Comparison of ENCODE assay signal across 8 cellular contexts in the genomic region with DNA sequence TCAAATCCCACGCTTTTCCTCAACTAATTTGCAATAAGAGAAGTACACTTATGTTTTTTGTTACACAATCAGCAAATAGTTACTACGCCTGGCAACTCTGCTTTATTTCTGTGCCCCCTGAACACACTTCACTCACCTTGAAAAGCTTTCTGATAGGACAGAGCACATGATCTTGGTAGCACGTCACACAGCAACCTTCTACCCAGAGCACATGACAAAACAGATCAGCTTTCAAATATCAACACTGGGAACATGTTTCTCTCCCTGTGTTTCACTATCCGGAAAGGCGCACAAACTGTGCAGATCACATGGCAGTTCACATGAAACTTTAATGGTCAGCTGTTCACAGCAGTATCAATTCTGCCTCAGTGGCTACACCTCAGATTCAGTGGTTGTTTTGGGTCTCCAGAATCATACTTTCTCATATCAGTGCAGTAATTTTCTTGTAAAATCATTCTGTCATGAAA. TPM values are rescaled to one million over a fixed set of nuclear protein-coding genes. Genes with fewer than 3 reads are reported as not detected.
A peak's percentile ranks its signal among the peaks of the same experiment; 100 is the strongest.
DNase-seq lines count a peak whose midpoint lies in the region; ATAC-seq and TF ChIP-seq lines count a peak whose summit lies in the region.

No MANE protein-coding gene starts in this region.

- H3K4me1 ChIP-seq in tibial artery = peaks cover 0 to 42% (median 19%) of the 10 kb centered on the region in 4 donors

- H3K27me3 ChIP-seq in tibial artery = no peaks in the 10 kb centered on the region

- no peak for ATAC-seq in activated T-cell treated with anti-CD3 and anti-CD28 coated beads, Interleukin-2, amount 50 U/mL, for 4 hours
- no peak for ATAC-seq in GM21447 (IDR thresholded peaks at IDR 0.05; ENCODE audit: unreplicated experiment)
- no peak for ATAC-seq in GM18520 (IDR thresholded peaks at IDR 0.05; ENCODE audit: unreplicated experiment)
- no peak for ATAC-seq in HG03045 (IDR thresholded peaks at IDR 0.05; ENCODE audit: unreplicated experiment)

- peaks cover 38% of the 10 kb centered on the region for H3K4me1 Mint-ChIP-seq in activated T-cell treated with anti-CD3 and anti-CD28 coated beads, Interleukin-2, amount 50 U/mL, for 4 hours (ENCODE audit: low read depth)
- H3K4me1 Mint-ChIP-seq in activated naive CD8-positive, alpha-beta T cell (ENCODE audit: low read depth) = peaks cover 62% of the 10 kb centered on the region

- peak overlapping the region; percentile 88 for H3K4me3 Mint-ChIP-seq in activated T-cell treated with anti-CD3 and anti-CD28 coated beads, Interleukin-2, amount 50 U/mL, for 4 hours
- peak overlapping the region; percentile 93 for H3K4me3 Mint-ChIP-seq in activated naive CD8-positive, alpha-beta T cell

- no peaks in the 10 kb centered on the region for H3K36me3 Mint-ChIP-seq in activated T-cell treated with anti-CD3 and anti-CD28 coated beads, Interleukin-2, amount 50 U/mL, for 4 hours (ENCODE audit: insufficient read depth)
- H3K36me3 Mint-ChIP-seq in activated naive CD8-positive, alpha-beta T cell = peaks cover 3% of the 10 kb centered on the region

- no peaks in the 10 kb centered on the region for H3K27me3 Mint-ChIP-seq in activated T-cell treated with anti-CD3 and anti-CD28 coated beads, Interleukin-2, amount 50 U/mL, for 4 hours (ENCODE audit: low read depth)
- H3K27me3 Mint-ChIP-seq in activated naive CD8-positive, alpha-beta T cell = no peaks in the 10 kb centered on the region

- no peak for TF ChIP-seq CTCF in tibial artery (IDR thresholded peaks at IDR 0.05)

- peak overlapping the region; percentile 70 to 93 for H3K4me3 ChIP-seq in tibial artery

- H3K9me3 Mint-ChIP-seq in activated T-cell treated with anti-CD3 and anti-CD28 coated beads, Interleukin-2, amount 50 U/mL, for 4 hours = no peaks in the 10 kb centered on the region
- no peaks in the 10 kb centered on the region for H3K9me3 Mint-ChIP-seq in activated naive CD8-positive, alpha-beta T cell (ENCODE audit: low read depth)

- no peak overlapping the region for H3K27ac Mint-ChIP-seq in activated naive CD8-positive, alpha-beta T cell

- DNase-seq in activated T-cell treated with anti-CD3 and anti-CD28 coated beads, Interleukin-2, amount 50 U/mL, for 4 hours = no peak
- no peak for DNase-seq in activated T-cell treated with anti-CD3 and anti-CD28 coated beads for 4 hours
- DNase-seq in inferior parietal cortex (ENCODE audit: extremely low spot score) = peak; percentile 45
- DNase-seq in tibial artery = peak in 1 of 2 donors; percentile 53

- peak overlapping the region; percentile 97 to 99 for H3K27ac ChIP-seq in tibial artery

- no peaks in the 10 kb centered on the region for H3K36me3 ChIP-seq in tibial artery

- H3K9me3 ChIP-seq in tibial artery = no peaks in the 10 kb centered on the region

- intact Hi-C loops in tibial artery (cut with DNase I; ENCODE audit: low total_unique reads) = no loop called here

RNA-seq across cellular contexts. Expression of a gene that starts 2.2 kb away (rescaled TPM):
- 10 to 100 TPM in 2 of 3 donors, 1 to 10 TPM in 1; 9.1 to 13.5 (median 12.0) TPM for total RNA-seq in activated T-cell treated with anti-CD3 and anti-CD28 coated beads, Interleukin-2, amount 50 U/mL, for 4 hours

RNA-seq across cellular contexts. Expression of a gene that starts 56.3 kb away (rescaled TPM):
- under 1 TPM; 0.16 to 0.43 (median 0.16) TPM for total RNA-seq in activated T-cell treated with anti-CD3 and anti-CD28 coated beads, Interleukin-2, amount 50 U/mL, for 4 hours
